In genomic region chr10:14742815-14743214, GRCh38 we compare ENCODE assay signal across 9 cellular contexts. TPM values are rescaled to one million over a fixed set of nuclear protein-coding genes. Genes with fewer than 3 reads are reported as not detected.
DNase-seq lines count a peak whose midpoint lies in the region; ATAC-seq and TF ChIP-seq lines count a peak whose summit lies in the region.
"Had no signal": no experiment of that assay in that cellular context is flagged by ENCODE, and none has a peak within 500 bp of the region (broad histone marks: within the 10 kb centered on the region; RNA-seq: fewer than 3 reads in every experiment).

No MANE protein-coding gene starts in this region.

- TF ChIP-seq CTCF in spleen (IDR thresholded peaks at IDR 0.05 in 8 of 11, conservative IDR thresholded peaks at IDR 0.05 in 3 of 11): no peak

- WGBS in spleen, 5 donors: 18 to 29% (median 24%) methylated on average over 3 of the region's 3 CpGs

- H3K27ac Mint-ChIP-seq in activated T-cell treated with anti-CD3 and anti-CD28 coated beads, Interleukin-2, amount 50 U/mL, for 24 hours: peak overlapping the region; percentile 55

- H3K27me3 Mint-ChIP-seq in activated T-cell treated with anti-CD3 and anti-CD28 coated beads, Interleukin-2, amount 50 U/mL, for 24 hours: no peaks in the 10 kb centered on the region

- peak; percentile 84 for ATAC-seq in HG02798 (IDR thresholded peaks at IDR 0.05; ENCODE audit: poor library complexity, unreplicated experiment)

- no peaks in the 10 kb centered on the region for H3K36me3 Mint-ChIP-seq in activated T-cell treated with anti-CD3 and anti-CD28 coated beads, Interleukin-2, amount 50 U/mL, for 24 hours (ENCODE audit: low read depth)

- no peak for DNase-seq in activated T-cell treated with anti-CD3 and anti-CD28 coated beads, Interleukin-2, amount 50 U/mL, for 24 hours
- DNase-seq in activated T-cell treated with anti-CD3 and anti-CD28 coated beads, Interleukin-2, amount 50 U/mL, for 1 hour: no peak
- DNase-seq in OCI-M1 (lab: John Stamatoyannopoulos, UW) (peak; percentile 73), spleen (no peak), NCI-H748 treated with DMSO at 0.1 percent for 48 hours (lab: John Stamatoyannopoulos, UW) (no peak), NCI-H1694 (lab: John Stamatoyannopoulos, UW) (no peak), head of caudate nucleus (no peak)

- no peak overlapping the region for H3K4me3 Mint-ChIP-seq in activated T-cell treated with anti-CD3 and anti-CD28 coated beads, Interleukin-2, amount 50 U/mL, for 24 hours

- peak overlapping the region in 6 of 8 donors; percentile 24 to 88 (median 83) for H3K27ac ChIP-seq in spleen
- H3K27ac ChIP-seq: adrenal gland had no signal

- H3K4me1 ChIP-seq in spleen: peaks cover 0 to 56% (median 18%) of the 10 kb centered on the region in 6 donors

- H3K4me1 Mint-ChIP-seq in activated T-cell treated with anti-CD3 and anti-CD28 coated beads, Interleukin-2, amount 50 U/mL, for 24 hours (ENCODE audit: low read depth): peaks cover 28% of the 10 kb centered on the region

- no peak for TF ChIP-seq POLR2A in spleen (IDR thresholded peaks at IDR 0.05)

- no peaks in the 10 kb centered on the region for H3K27me3 ChIP-seq in spleen (replicated peaks in 1 of 7)
- H3K27me3 ChIP-seq: adrenal gland had no signal

- H3K4me3 ChIP-seq in spleen: no peak overlapping the region
- H3K4me3 ChIP-seq: adrenal gland had no signal

- intact Hi-C loops in spleen (cut with DNase I; ENCODE audit: low total_unique reads) (no loop called here), head of caudate nucleus (cut with DNase I) (no loop called here)

- peaks cover 2% of the 10 kb centered on the region for H3K9me3 Mint-ChIP-seq in activated T-cell treated with anti-CD3 and anti-CD28 coated beads, Interleukin-2, amount 50 U/mL, for 24 hours

- H3K36me3 ChIP-seq in spleen: no peaks in the 10 kb centered on the region
- H3K36me3 ChIP-seq: adrenal gland had no signal

- no peaks in the 10 kb centered on the region for H3K9me3 ChIP-seq in spleen
- H3K9me3 ChIP-seq: adrenal gland had no signal

RNA-seq across cellular contexts. Expression of gene FAM107B, which starts 31.9 kb away (rescaled TPM):
- 100 to 1,000 TPM in 2 of 7 donors, 10 to 100 TPM in 5; 58.7 to 115 (median 81.2) TPM for total RNA-seq in spleen
- 10 to 100 TPM; 40.1 to 53.0 (median 46.9) TPM for polyA plus RNA-seq in spleen
